In the genomic region with DNA sequence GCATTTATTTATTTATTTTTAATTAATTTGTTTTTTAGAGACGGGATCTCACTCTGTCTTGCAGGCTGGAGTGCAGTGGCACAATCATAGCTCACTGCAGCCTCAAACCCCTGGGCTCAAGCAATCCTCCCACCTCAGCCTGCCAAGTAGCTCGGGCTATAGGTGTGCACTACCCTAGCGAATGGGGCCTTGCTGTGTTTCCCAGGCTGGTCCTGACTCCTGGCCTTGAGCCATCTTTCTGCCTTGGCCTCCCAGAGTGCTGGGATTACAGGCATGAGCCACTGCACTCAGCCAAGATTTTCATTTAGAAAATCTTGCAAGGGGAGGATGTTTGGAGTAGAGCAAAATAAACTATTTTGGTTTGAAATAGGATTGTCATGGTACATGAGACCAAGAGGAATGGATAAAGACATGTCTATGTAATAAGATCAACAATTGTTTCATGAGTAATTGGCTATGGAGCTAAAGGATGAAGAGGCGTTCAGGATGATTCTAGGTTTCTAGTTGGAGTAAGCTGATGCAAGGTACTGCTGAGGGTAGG, we compare ENCODE assay signal across 21 cellular contexts.
"Had no signal": no experiment of that assay in that cellular context is flagged by ENCODE, and none has a peak within 500 bp of the region (broad histone marks: within the 10 kb centered on the region; RNA-seq: fewer than 3 reads in every experiment).

No MANE protein-coding gene starts in this region.

- H3K36me3 ChIP-seq: SJCRH30 had no signal

- H3K9me3 ChIP-seq: MG63, SJCRH30 had no signal

- H3K4me1 ChIP-seq: SJCRH30 had no signal

- H3K4me3 ChIP-seq: MG63, SJCRH30 had no signal

- H3K27ac ChIP-seq: SJCRH30 had no signal

- ATAC-seq: Panc1, PC-3, Right ventricle myocardium inferior, SK-N-SH treated with all-trans-retinoic acid at 6 μM for 48 hours had no signal

- DNase-seq: Karpas-422, KG1, MG63, NCI-H1092, NCI-H1105 treated with DMSO at 0.1 percent for 48 hours, NCI-H1417 treated with DMSO at 0.1 percent for 48 hours, NCI-H146, NCI-H1694 treated with DMSO at 0.1 percent for 48 hours, NCI-H1930, NCI-H2081, NCI-H2107, NCI-H2227 treated with DMSO at 0.1 percent for 48 hours, NCI-H524, NCI-H526 treated with DMSO at 0.1 percent for 48 hours, NCI-H748 treated with DMSO at 0.1 percent for 48 hours, PC-3, SHP77 treated with DMSO at 0.1 percent for 48 hours, SJCRH30 had no signal

- H3K27me3 ChIP-seq: MG63, SJCRH30 had no signal
